In the genomic region with DNA sequence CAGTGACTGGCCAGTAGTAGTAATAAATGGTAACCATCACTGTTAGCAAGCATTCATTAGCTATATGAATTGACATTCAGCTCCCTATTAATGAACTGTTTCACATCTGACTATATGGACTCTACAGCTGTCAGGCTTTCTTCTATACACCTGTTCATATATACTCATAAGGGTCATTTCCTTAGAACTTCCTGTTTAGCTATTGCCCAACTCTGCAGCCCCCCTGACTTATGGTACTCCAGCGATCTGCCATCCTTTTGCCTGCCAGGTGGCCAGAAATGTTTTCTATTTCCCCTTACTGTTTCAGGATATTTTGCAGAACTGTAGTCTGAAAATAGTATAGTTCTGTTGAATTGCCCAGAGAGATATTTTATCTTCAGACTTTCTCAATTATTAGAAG, we compare ENCODE assay signal across 27 cellular contexts.
"Had no signal": no experiment of that assay in that cellular context is flagged by ENCODE, and none has a peak within 500 bp of the region (broad histone marks: within the 10 kb centered on the region; RNA-seq: fewer than 3 reads in every experiment).

No MANE protein-coding gene starts in this region.

- H3K9me3 ChIP-seq: esophagus muscularis mucosa, heart left ventricle, pancreas, prostate gland, testis, transverse colon had no signal

- H3K4me1 Mint-ChIP-seq: mesothelial cell of epicardium had no signal

- DNase-seq: activated CD4-positive, alpha-beta T cell treated with anti-CD3 and anti-CD28 coated beads for 4 hours; activated CD4-positive, alpha-beta T cell treated with anti-CD3 and anti-CD28 coated beads, Interleukin-2, amount 50 U/mL, for 4 hours; activated CD8-positive, alpha-beta memory T cell treated with anti-CD3 and anti-CD28 coated beads, Interleukin-2, amount 50 U/mL, for 4 hours; activated effector memory CD4-positive, alpha-beta T cell treated with anti-CD3 and anti-CD28 coated beads, Interleukin-2, amount 50 U/mL, for 16 hours; activated naive CD4-positive, alpha-beta T cell treated with anti-CD3 and anti-CD28 coated beads for 36 hours; activated naive CD8-positive, alpha-beta T cell treated with anti-CD3 and anti-CD28 coated beads, Interleukin-2, amount 10 ng/mL, durations not matched to agents 7 days and 5 days; activated T-cell treated with anti-CD3 and anti-CD28 coated beads, Interleukin-2, amount 50 U/mL, for 48 hours; amniotic stem cell; brain microvascular endothelial cell; effector CD4-positive, alpha-beta T cell; foreskin keratinocyte; heart left ventricle; immature natural killer cell; kidney; left colon; naive thymus-derived CD4-positive, alpha-beta T cell; pancreas; retina; stimulated activated naive CD8-positive, alpha-beta T cell treated with anti-CD3 and anti-CD28 coated beads, Interleukin-15, Interleukin-2, amounts not matched to agents 100 U/mL and 50 U/mL, for 24 hours; T-helper 1 cell; testis; transverse colon had no signal

- H3K27ac Mint-ChIP-seq: activated naive CD4-positive, alpha-beta T cell treated with anti-CD3 and anti-CD28 coated beads for 36 hours; activated naive CD8-positive, alpha-beta T cell treated with anti-CD3 and anti-CD28 coated beads, Interleukin-2, amount 10 ng/mL, durations not matched to agents 7 days and 5 days; mesothelial cell of epicardium had no signal

- H3K36me3 ChIP-seq: prostate gland had no signal

- H3K4me3 Mint-ChIP-seq: activated naive CD4-positive, alpha-beta T cell treated with anti-CD3 and anti-CD28 coated beads for 36 hours; activated naive CD8-positive, alpha-beta T cell treated with anti-CD3 and anti-CD28 coated beads, Interleukin-2, amount 10 ng/mL, durations not matched to agents 7 days and 5 days; immature natural killer cell; mesothelial cell of epicardium; naive thymus-derived CD4-positive, alpha-beta T cell had no signal

- H3K4me3 ChIP-seq: esophagus muscularis mucosa, heart left ventricle, pancreas, prostate gland, skin epidermis, testis, transverse colon had no signal

- H3K27ac ChIP-seq: brain microvascular endothelial cell, esophagus muscularis mucosa, foreskin keratinocyte, heart left ventricle, pancreas, prostate gland, skin epidermis, transverse colon had no signal

- ATAC-seq: foreskin keratinocyte; heart left ventricle; left colon; naive thymus-derived CD4-positive, alpha-beta T cell; pancreas; sciatic nerve; stimulated activated naive CD8-positive, alpha-beta T cell treated with anti-CD3 and anti-CD28 coated beads, Interleukin-15, Interleukin-2, amounts not matched to agents 100 U/mL and 50 U/mL, for 24 hours had no signal

- H3K27me3 Mint-ChIP-seq: activated naive CD8-positive, alpha-beta T cell treated with anti-CD3 and anti-CD28 coated beads, Interleukin-2, amount 10 ng/mL, durations not matched to agents 7 days and 5 days; naive thymus-derived CD4-positive, alpha-beta T cell had no signal

- H3K4me1 ChIP-seq: esophagus muscularis mucosa, foreskin keratinocyte, pancreas, testis had no signal

- H3K9me3 Mint-ChIP-seq: activated naive CD4-positive, alpha-beta T cell treated with anti-CD3 and anti-CD28 coated beads for 36 hours; activated naive CD8-positive, alpha-beta T cell treated with anti-CD3 and anti-CD28 coated beads, Interleukin-2, amount 10 ng/mL, durations not matched to agents 7 days and 5 days; immature natural killer cell; mesothelial cell of epicardium; naive thymus-derived CD4-positive, alpha-beta T cell had no signal

- H3K27me3 ChIP-seq: brain microvascular endothelial cell, esophagus muscularis mucosa, foreskin keratinocyte, heart left ventricle, pancreas, testis, transverse colon had no signal
